Comparison of ENCODE assay signal across 1 cellular context in the genomic region with DNA sequence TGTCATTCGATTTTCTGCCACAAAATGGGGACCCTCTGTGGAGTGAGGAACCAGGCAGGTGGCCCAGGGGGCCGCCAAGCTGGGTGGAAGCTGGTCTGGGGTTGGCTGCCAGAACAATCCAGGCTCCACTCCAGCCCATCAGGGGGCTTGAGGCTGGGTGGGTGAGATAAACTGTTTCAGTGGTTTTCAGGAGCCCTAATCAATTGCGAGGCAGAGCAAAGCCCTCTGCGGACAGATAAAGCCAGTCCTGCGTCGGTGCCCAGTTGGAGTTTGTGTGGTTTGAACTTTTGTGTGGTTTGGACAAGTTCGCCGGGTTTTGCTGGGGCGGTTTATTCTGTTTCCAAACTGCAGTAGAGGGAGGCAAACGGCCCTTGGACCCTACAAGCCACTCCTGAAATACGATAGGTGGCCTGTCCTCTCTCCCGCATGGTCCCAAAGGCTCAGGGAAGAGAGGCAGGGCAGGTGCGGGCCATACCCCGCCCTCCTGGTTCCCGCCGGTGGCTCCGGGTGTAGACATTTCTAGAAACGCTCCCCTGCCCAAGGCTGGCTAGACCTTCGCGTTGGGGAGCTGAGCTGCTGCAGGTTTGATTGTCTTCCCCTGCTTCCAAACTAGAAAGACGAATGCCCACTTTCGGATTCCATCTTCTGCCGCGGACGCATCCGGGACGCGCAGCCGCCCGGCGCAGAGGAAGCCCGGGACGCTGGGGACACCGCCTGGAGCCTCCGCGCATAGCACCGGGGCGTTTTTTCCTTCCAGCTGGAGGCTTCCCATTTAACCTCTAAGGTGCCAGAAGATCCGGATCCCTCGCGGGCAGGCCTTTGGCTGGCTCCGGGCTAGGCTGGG.
TF ChIP-seq lines count a peak whose summit lies in the region.

No MANE protein-coding gene starts in this region.

TF ChIP-seq in K562, 482 proteins besides CTCF, POLR2A, EP300 and RAD21 (continued from another document and continues in another):
- TF ChIP-seq, protein P1, sequence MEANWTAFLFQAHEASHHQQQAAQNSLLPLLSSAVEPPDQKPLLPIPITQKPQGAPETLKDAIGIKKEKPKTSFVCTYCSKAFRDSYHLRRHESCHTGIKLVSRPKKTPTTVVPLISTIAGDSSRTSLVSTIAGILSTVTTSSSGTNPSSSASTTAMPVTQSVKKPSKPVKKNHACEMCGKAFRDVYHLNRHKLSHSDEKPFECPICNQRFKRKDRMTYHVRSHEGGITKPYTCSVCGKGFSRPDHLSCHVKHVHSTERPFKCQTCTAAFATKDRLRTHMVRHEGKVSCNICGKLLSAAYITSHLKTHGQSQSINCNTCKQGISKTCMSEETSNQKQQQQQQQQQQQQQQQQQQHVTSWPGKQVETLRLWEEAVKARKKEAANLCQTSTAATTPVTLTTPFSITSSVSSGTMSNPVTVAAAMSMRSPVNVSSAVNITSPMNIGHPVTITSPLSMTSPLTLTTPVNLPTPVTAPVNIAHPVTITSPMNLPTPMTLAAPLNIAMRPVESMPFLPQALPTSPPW (CRISPR knock-in tag; IDR thresholded peaks at IDR 0.05), result peak; percentile 23; the same call in 1 of the 2 replicates
- TF ChIP-seq CREM (IDR thresholded peaks at IDR 0.05; ENCODE audit: low read depth) (peak; percentile 45; the same call in 1 of the 2 replicates), ARID1B (IDR thresholded peaks at IDR 0.05) (peak; percentile 87), CTBP1 (IDR thresholded peaks at IDR 0.05; ENCODE audit: borderline replicate concordance) (peak; percentile 60; the same call in 1 of the 2 replicates), FOSL1 (tag; conservative IDR thresholded peaks at IDR 0.05) (0 out of 2 replicates have a peak, but pooled peaks have one; percentile 1), ZNF589 (CRISPR knock-in tag; IDR thresholded peaks at IDR 0.05; ENCODE audit: low read depth) (peak; percentile 30; the same call in 1 of the 2 replicates), POLR2G (IDR thresholded peaks at IDR 0.05; ENCODE audit: low read depth, low read length) (peak; percentile 67), POLR2AphosphoS5 (IDR thresholded peaks at IDR 0.05; ENCODE audit: control insufficient read depth, insufficient read depth, low read depth, low read length) (peak; percentile 81), CC2D1A (IDR thresholded peaks at IDR 0.05) (peak; percentile 25; the same call in 1 of the 2 replicates), FOXA3 (CRISPR knock-in tag; conservative IDR thresholded peaks at IDR 0.05 in 1 of 2, IDR thresholded peaks at IDR 0.05 in 1 of 2) (no peak), ZNF197 (CRISPR knock-in tag; IDR thresholded peaks at IDR 0.05; ENCODE audit: low read depth) (no peak), JUN (IDR thresholded peaks at IDR 0.05; ENCODE audit: borderline replicate concordance, low read depth, low read length) (no peak), JUN (CRISPR knock-in tag; IDR thresholded peaks at IDR 0.05; ENCODE audit: borderline replicate concordance) (no peak), TCF3 (CRISPR knock-in tag; IDR thresholded peaks at IDR 0.05) (peak; percentile 88), PHF8 (IDR thresholded peaks at IDR 0.05; ENCODE audit: borderline replicate concordance, low read length) (peak; percentile 28; the same call in 1 of the 2 replicates), NFIC (IDR thresholded peaks at IDR 0.05) (peak; percentile 67), U2AF1 (optimal IDR thresholded peaks at IDR 0.05; ENCODE audit: low read depth, low read length) (no peak), NCOR1 (IDR thresholded peaks at IDR 0.05) (peak; percentile 85), HMGN3 (IDR thresholded peaks at IDR 0.05; ENCODE audit: borderline replicate concordance, extremely low read depth, insufficient read length, low read depth, low read length) (peak; percentile 29), ZBTB7A (IDR thresholded peaks at IDR 0.05; ENCODE audit: borderline replicate concordance, control insufficient read depth, low read depth, low read length) (peak; percentile 46; the same call in 1 of the 2 replicates), KDM1A (IDR thresholded peaks at IDR 0.05) (peak in 1 of 2 experiments; percentile 64; a peak in 2 of 4 replicates), BRD9 (IDR thresholded peaks at IDR 0.05; ENCODE audit: low read depth, partially characterized antibody) (peak; percentile 75), NRF1 (conservative IDR thresholded peaks at IDR 0.05 in 1 of 2, IDR thresholded peaks at IDR 0.05 in 1 of 2) (peak; percentile 85 to 88), CBFA2T2 (conservative IDR thresholded peaks at IDR 0.05) (peak; percentile 87), FOXJ2 (tag; IDR thresholded peaks at IDR 0.05) (no peak), SNIP1 (IDR thresholded peaks at IDR 0.05; ENCODE audit: low read depth) (no peak), ATF1 (CRISPR knock-in tag; IDR thresholded peaks at IDR 0.05) (no peak), ATF1 (tag; IDR thresholded peaks at IDR 0.05) (peak; percentile 19; the same call in 1 of the 2 replicates), EP400 (IDR thresholded peaks at IDR 0.05) (peak; percentile 57), RHOXF2B (CRISPR knock-in tag; conservative IDR thresholded peaks at IDR 0.05) (no peak), ATF7 (IDR thresholded peaks at IDR 0.05) (peak; percentile 29; the same call in 1 of the 2 replicates), KLF16 (IDR thresholded peaks at IDR 0.05) (peak; percentile 83), YY1 (IDR thresholded peaks at IDR 0.05; ENCODE audit: borderline replicate concordance in 1 of 3, control insufficient read depth in 1 of 3, extremely low read depth in 1 of 3, insufficient read depth in 3 of 3, insufficient read length in 1 of 3, insufficient replicate concordance in 2 of 3, low read depth in 1 of 3, low read length in 2 of 3) (peak in 1 of 3 experiments; percentile 38)
- TF ChIP-seq, protein P2, sequence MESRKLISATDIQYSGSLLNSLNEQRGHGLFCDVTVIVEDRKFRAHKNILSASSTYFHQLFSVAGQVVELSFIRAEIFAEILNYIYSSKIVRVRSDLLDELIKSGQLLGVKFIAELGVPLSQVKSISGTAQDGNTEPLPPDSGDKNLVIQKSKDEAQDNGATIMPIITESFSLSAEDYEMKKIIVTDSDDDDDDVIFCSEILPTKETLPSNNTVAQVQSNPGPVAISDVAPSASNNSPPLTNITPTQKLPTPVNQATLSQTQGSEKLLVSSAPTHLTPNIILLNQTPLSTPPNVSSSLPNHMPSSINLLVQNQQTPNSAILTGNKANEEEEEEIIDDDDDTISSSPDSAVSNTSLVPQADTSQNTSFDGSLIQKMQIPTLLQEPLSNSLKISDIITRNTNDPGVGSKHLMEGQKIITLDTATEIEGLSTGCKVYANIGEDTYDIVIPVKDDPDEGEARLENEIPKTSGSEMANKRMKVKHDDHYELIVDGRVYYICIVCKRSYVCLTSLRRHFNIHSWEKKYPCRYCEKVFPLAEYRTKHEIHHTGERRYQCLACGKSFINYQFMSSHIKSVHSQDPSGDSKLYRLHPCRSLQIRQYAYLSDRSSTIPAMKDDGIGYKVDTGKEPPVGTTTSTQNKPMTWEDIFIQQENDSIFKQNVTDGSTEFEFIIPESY (CRISPR knock-in tag; IDR thresholded peaks at IDR 0.05), result 0 out of 2 replicates have a peak, but pooled peaks have one; percentile 41
- TF ChIP-seq, protein P3, sequence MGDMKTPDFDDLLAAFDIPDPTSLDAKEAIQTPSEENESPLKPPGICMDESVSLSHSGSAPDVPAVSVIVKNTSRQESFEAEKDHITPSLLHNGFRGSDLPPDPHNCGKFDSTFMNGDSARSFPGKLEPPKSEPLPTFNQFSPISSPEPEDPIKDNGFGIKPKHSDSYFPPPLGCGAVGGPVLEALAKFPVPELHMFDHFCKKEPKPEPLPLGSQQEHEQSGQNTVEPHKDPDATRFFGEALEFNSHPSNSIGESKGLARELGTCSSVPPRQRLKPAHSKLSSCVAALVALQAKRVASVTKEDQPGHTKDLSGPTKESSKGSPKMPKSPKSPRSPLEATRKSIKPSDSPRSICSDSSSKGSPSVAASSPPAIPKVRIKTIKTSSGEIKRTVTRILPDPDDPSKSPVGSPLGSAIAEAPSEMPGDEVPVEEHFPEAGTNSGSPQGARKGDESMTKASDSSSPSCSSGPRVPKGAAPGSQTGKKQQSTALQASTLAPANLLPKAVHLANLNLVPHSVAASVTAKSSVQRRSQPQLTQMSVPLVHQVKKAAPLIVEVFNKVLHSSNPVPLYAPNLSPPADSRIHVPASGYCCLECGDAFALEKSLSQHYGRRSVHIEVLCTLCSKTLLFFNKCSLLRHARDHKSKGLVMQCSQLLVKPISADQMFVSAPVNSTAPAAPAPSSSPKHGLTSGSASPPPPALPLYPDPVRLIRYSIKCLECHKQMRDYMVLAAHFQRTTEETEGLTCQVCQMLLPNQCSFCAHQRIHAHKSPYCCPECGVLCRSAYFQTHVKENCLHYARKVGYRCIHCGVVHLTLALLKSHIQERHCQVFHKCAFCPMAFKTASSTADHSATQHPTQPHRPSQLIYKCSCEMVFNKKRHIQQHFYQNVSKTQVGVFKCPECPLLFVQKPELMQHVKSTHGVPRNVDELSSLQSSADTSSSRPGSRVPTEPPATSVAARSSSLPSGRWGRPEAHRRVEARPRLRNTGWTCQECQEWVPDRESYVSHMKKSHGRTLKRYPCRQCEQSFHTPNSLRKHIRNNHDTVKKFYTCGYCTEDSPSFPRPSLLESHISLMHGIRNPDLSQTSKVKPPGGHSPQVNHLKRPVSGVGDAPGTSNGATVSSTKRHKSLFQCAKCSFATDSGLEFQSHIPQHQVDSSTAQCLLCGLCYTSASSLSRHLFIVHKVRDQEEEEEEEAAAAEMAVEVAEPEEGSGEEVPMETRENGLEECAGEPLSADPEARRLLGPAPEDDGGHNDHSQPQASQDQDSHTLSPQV (IDR thresholded peaks at IDR 0.05), result 0 out of 2 replicates have a peak, but pooled peaks have one; percentile 60
- TF ChIP-seq, protein P4, sequence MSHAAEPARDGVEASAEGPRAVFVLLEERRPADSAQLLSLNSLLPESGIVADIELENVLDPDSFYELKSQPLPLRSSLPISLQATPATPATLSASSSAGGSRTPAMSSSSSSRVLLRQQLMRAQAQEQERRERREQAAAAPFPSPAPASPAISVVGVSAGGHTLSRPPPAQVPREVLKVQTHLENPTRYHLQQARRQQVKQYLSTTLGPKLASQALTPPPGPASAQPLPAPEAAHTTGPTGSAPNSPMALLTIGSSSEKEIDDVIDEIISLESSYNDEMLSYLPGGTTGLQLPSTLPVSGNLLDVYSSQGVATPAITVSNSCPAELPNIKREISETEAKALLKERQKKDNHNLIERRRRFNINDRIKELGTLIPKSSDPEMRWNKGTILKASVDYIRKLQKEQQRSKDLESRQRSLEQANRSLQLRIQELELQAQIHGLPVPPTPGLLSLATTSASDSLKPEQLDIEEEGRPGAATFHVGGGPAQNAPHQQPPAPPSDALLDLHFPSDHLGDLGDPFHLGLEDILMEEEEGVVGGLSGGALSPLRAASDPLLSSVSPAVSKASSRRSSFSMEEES (CRISPR knock-in tag; IDR thresholded peaks at IDR 0.05), result no peak
- TF ChIP-seq, protein P5, sequence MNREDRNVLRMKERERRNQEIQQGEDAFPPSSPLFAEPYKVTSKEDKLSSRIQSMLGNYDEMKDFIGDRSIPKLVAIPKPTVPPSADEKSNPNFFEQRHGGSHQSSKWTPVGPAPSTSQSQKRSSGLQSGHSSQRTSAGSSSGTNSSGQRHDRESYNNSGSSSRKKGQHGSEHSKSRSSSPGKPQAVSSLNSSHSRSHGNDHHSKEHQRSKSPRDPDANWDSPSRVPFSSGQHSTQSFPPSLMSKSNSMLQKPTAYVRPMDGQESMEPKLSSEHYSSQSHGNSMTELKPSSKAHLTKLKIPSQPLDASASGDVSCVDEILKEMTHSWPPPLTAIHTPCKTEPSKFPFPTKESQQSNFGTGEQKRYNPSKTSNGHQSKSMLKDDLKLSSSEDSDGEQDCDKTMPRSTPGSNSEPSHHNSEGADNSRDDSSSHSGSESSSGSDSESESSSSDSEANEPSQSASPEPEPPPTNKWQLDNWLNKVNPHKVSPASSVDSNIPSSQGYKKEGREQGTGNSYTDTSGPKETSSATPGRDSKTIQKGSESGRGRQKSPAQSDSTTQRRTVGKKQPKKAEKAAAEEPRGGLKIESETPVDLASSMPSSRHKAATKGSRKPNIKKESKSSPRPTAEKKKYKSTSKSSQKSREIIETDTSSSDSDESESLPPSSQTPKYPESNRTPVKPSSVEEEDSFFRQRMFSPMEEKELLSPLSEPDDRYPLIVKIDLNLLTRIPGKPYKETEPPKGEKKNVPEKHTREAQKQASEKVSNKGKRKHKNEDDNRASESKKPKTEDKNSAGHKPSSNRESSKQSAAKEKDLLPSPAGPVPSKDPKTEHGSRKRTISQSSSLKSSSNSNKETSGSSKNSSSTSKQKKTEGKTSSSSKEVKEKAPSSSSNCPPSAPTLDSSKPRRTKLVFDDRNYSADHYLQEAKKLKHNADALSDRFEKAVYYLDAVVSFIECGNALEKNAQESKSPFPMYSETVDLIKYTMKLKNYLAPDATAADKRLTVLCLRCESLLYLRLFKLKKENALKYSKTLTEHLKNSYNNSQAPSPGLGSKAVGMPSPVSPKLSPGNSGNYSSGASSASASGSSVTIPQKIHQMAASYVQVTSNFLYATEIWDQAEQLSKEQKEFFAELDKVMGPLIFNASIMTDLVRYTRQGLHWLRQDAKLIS (CRISPR knock-in tag; IDR thresholded peaks at IDR 0.05), result peak; percentile 63; the same call in 1 of the 2 replicates
- TF ChIP-seq, protein P6, sequence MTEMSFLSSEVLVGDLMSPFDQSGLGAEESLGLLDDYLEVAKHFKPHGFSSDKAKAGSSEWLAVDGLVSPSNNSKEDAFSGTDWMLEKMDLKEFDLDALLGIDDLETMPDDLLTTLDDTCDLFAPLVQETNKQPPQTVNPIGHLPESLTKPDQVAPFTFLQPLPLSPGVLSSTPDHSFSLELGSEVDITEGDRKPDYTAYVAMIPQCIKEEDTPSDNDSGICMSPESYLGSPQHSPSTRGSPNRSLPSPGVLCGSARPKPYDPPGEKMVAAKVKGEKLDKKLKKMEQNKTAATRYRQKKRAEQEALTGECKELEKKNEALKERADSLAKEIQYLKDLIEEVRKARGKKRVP (CRISPR knock-in tag; IDR thresholded peaks at IDR 0.05), result no peak
- TF ChIP-seq, protein P7, sequence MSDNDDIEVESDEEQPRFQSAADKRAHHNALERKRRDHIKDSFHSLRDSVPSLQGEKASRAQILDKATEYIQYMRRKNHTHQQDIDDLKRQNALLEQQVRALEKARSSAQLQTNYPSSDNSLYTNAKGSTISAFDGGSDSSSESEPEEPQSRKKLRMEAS (CRISPR knock-in tag; IDR thresholded peaks at IDR 0.05), result peak; percentile 6; the same call in 1 of the 2 replicates
- TF ChIP-seq, protein P8, sequence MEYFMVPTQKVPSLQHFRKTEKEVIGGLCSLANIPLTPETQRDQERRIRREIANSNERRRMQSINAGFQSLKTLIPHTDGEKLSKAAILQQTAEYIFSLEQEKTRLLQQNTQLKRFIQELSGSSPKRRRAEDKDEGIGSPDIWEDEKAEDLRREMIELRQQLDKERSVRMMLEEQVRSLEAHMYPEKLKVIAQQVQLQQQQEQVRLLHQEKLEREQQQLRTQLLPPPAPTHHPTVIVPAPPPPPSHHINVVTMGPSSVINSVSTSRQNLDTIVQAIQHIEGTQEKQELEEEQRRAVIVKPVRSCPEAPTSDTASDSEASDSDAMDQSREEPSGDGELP (CRISPR knock-in tag; IDR thresholded peaks at IDR 0.05; ENCODE audit: borderline replicate concordance), result peak; percentile 98
- TF ChIP-seq, protein P9, sequence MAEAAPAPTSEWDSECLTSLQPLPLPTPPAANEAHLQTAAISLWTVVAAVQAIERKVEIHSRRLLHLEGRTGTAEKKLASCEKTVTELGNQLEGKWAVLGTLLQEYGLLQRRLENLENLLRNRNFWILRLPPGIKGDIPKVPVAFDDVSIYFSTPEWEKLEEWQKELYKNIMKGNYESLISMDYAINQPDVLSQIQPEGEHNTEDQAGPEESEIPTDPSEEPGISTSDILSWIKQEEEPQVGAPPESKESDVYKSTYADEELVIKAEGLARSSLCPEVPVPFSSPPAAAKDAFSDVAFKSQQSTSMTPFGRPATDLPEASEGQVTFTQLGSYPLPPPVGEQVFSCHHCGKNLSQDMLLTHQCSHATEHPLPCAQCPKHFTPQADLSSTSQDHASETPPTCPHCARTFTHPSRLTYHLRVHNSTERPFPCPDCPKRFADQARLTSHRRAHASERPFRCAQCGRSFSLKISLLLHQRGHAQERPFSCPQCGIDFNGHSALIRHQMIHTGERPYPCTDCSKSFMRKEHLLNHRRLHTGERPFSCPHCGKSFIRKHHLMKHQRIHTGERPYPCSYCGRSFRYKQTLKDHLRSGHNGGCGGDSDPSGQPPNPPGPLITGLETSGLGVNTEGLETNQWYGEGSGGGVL (CRISPR knock-in tag; IDR thresholded peaks at IDR 0.05), result no peak
